Comparison of ENCODE assay signal across 32 cellular contexts in genomic region chr12:21294176-21294575, GRCh38. TPM values are rescaled to one million over a fixed set of nuclear protein-coding genes. Genes with fewer than 3 reads are reported as not detected.
"Had no signal": no experiment of that assay in that cellular context is flagged by ENCODE, and none has a peak within 500 bp of the region (broad histone marks: within the 10 kb centered on the region; RNA-seq: fewer than 3 reads in every experiment).

No MANE protein-coding gene starts in this region.

- H3K27me3 ChIP-seq: adrenal gland, body of pancreas, brain microvascular endothelial cell had no signal

- H3K4me3 ChIP-seq: adrenal gland, body of pancreas had no signal

- DNase-seq: activated B cell treated with CpG ODN at 0.5 μM for 24 hours; activated CD4-positive, alpha-beta memory T cell treated with anti-CD3 and anti-CD28 coated beads for 36 hours; activated CD4-positive, alpha-beta T cell treated with anti-CD3 and anti-CD28 coated beads for 4 hours; activated CD4-positive, alpha-beta T cell treated with anti-CD3 and anti-CD28 coated beads, Interleukin-2, amount 10 ng/mL, durations not matched to agents 24 days and 14 days; activated CD4-positive, alpha-beta T cell treated with anti-CD3 and anti-CD28 coated beads, Interleukin-2, amount 50 U/mL, for 1 hour; activated CD4-positive, alpha-beta T cell treated with anti-CD3 and anti-CD28 coated beads, Interleukin-2, amount 50 U/mL, for 4 hours; activated CD4-positive, CD25-positive, alpha-beta regulatory T cell treated with anti-CD3 and anti-CD28 coated beads, Interleukin-2, amount 50 U/mL, for 72 hours; activated CD8-positive, alpha-beta memory T cell treated with anti-CD3 and anti-CD28 coated beads, Interleukin-2, amount 50 U/mL, for 4 hours; activated CD8-positive, alpha-beta T cell treated with anti-CD3 and anti-CD28 coated beads for 36 hours; activated effector memory CD4-positive, alpha-beta T cell treated with Interleukin-2 at 50 U/mL for 16 hours; activated gamma-delta T cell; activated naive CD4-positive, alpha-beta T cell treated with anti-CD3 and anti-CD28 coated beads, Interleukin-2, amount 10 ng/mL, durations not matched to agents 7 days and 5 days; activated naive CD4-positive, alpha-beta T cell treated with Interleukin-2 at 50 U/mL for 16 hours; activated naive CD8-positive, alpha-beta T cell treated with anti-CD3 and anti-CD28 coated beads for 36 hours; activated T-cell treated with anti-CD3 and anti-CD28 coated beads for 4 hours; activated T-cell treated with anti-CD3 and anti-CD28 coated beads, Interleukin-2, amount 50 U/mL, for 24 hours; activated T-cell treated with anti-CD3 and anti-CD28 coated beads, Interleukin-2, amount 50 U/mL, for 48 hours; adrenal gland; amniotic stem cell; aorta; body of pancreas; brain microvascular endothelial cell; central memory CD4-positive, alpha-beta T cell; SW 1271; T-helper 1 cell; T-helper 2 cell; T-helper 9 cell had no signal

- H3K27ac ChIP-seq: adrenal gland, body of pancreas, brain microvascular endothelial cell, VCaP had no signal

- H3K9me3 ChIP-seq: adrenal gland, body of pancreas had no signal

- H3K4me1 ChIP-seq: adrenal gland, body of pancreas had no signal

- H3K36me3 ChIP-seq: adrenal gland, brain microvascular endothelial cell had no signal

- ATAC-seq: activated CD8-positive, alpha-beta T cell treated with anti-CD3 and anti-CD28 coated beads for 36 hours; activated naive CD4-positive, alpha-beta T cell treated with anti-CD3 and anti-CD28 coated beads, Interleukin-2, amount 50 U/mL, for 72 hours; body of pancreas had no signal

RNA-seq across cellular contexts. Expression of gene SLCO1A2, which starts 40.5 kb away (rescaled TPM):
- total RNA-seq: activated B cell treated with CpG ODN at 0.5 μM for 24 hours; activated CD4-positive, alpha-beta memory T cell treated with anti-CD3 and anti-CD28 coated beads for 36 hours; activated CD8-positive, alpha-beta memory T cell treated with anti-CD3 and anti-CD28 coated beads for 36 hours; activated CD8-positive, alpha-beta T cell treated with anti-CD3 and anti-CD28 coated beads for 36 hours; activated naive CD4-positive, alpha-beta T cell treated with anti-CD3 and anti-CD28 coated beads, Interleukin-2, amount 50 U/mL, for 72 hours; activated naive CD8-positive, alpha-beta T cell treated with anti-CD3 and anti-CD28 coated beads for 36 hours; activated T-helper 2 cell treated with anti-CD3 and anti-CD28 coated beads, Interferon-gamma antibody, Interleukin-2, Interleukin-4, amounts not matched to agents 10 μg/mL and 5 μg/mL and 100 μg/mL, durations not matched to agents 14 hours and 24 hours and 36 hours; adrenal gland; aorta; body of pancreas; cardiac septum had no signal
- polyA plus RNA-seq: adrenal gland, aorta had no signal
